Comparison of ENCODE assay signal across 8 cellular contexts in the genomic region with DNA sequence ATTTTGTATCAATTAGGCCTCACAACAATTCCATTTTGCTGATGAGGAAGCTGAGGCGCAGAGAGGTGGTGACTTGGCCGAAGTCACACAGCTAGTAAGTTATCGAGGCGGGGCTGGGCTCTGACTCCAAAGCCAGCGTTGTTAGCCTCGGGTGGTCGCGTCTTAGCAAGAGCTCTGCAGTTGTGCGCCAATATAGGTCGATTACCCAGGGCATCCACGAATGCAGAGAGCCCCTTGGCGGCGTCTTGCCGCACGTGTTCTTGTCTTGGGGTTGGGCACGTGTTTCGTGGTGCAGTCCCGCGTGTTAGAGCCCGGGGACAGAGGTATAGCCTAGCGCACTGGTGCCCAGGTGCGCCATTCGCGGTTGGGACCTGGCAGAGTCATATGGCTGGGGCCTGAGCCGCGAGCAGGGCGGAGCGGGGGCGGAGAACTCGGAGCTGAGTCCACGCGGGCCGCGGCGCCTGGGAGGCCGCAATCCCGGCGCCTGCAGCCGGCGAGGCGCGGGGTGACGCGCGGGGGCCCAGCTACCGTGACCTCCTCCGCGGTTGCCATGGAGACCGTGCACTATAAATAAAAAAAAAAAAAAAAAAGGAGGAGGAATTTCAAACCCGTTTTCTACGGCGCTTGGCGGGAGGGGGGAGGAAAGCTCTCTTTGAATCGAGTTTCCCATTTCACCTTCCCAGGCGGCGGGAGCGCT.
A peak's percentile ranks its signal among the peaks of the same experiment; 100 is the strongest.
DNase-seq lines count a peak whose midpoint lies in the region; ATAC-seq and TF ChIP-seq lines count a peak whose summit lies in the region.

No MANE protein-coding gene starts in this region.

- peak; percentile 17 for DNase-seq in NCI-H1694 (lab: John Stamatoyannopoulos, UW)
- peak; percentile 84 for DNase-seq in activated CD8-positive, alpha-beta memory T cell treated with anti-CD3 and anti-CD28 coated beads for 24 hours
- peak; percentile 92 for DNase-seq in endodermal cell
- peak; percentile 61 for DNase-seq in stimulated activated naive CD8-positive, alpha-beta T cell treated with anti-CD3 and anti-CD28 coated beads, Interleukin-15, Interleukin-2, amounts not matched to agents 100 U/mL and 50 U/mL, for 24 hours
- no peak for DNase-seq in SKM-1 (lab: John Stamatoyannopoulos, UW; ENCODE audit: unreplicated experiment)

- no peak for TF ChIP-seq POLR2A in GM18505 (IDR thresholded peaks at IDR 0.05; ENCODE audit: borderline replicate concordance, extremely low read depth, insufficient read depth, insufficient read length)

- ATAC-seq in GM18505 (IDR thresholded peaks at IDR 0.05; ENCODE audit: unreplicated experiment), result peak; percentile 35
- ATAC-seq in stimulated activated naive CD8-positive, alpha-beta T cell treated with anti-CD3 and anti-CD28 coated beads, Interleukin-15, Interleukin-2, amounts not matched to agents 100 U/mL and 50 U/mL, for 24 hours, result peak; percentile 29
- ATAC-seq in GM19351 (IDR thresholded peaks at IDR 0.05; ENCODE audit: unreplicated experiment), result no peak

- no peaks in the 10 kb centered on the region for H3K9me3 ChIP-seq in endodermal cell (ENCODE audit: control insufficient read depth, low read length)
- no peaks in the 10 kb centered on the region for H3K9me3 ChIP-seq in mononuclear cell (ENCODE audit: low read depth, low read length)

- peak overlapping the region; percentile 97 for H3K27ac Mint-ChIP-seq in endodermal cell

- H3K27me3 Mint-ChIP-seq in endodermal cell (ENCODE audit: insufficient read depth), result peaks cover 8% of the 10 kb centered on the region

- H3K4me1 ChIP-seq in endodermal cell (ENCODE audit: control insufficient read depth, insufficient read depth, low read length), result peaks cover 16% of the 10 kb centered on the region
- peaks cover 30% of the 10 kb centered on the region for H3K4me1 ChIP-seq in mononuclear cell (ENCODE audit: insufficient read depth, low read length)

- no peak for TF ChIP-seq CTCF in endodermal cell (conservative IDR thresholded peaks at IDR 0.05)

- H3K36me3 ChIP-seq in endodermal cell (ENCODE audit: control insufficient read depth, insufficient read depth, low read length), result no peaks in the 10 kb centered on the region

- no peaks in the 10 kb centered on the region for H3K9me3 Mint-ChIP-seq in endodermal cell

- H3K4me3 Mint-ChIP-seq in endodermal cell, result peak overlapping the region; percentile 58

- H3K36me3 Mint-ChIP-seq in endodermal cell (ENCODE audit: low read depth), result no peaks in the 10 kb centered on the region

- H3K27ac ChIP-seq in endodermal cell (ENCODE audit: low read depth, low read length), result peak overlapping the region; percentile 96

- H3K9ac ChIP-seq in endodermal cell (ENCODE audit: extremely low read depth, low read length, poor library complexity, severe bottlenecking), result peak overlapping the region; percentile 63

- H3K4me1 Mint-ChIP-seq in endodermal cell, result peaks cover 41% of the 10 kb centered on the region

- WGBS in endodermal cell (ENCODE audit: insufficient coverage in 1 of 2, insufficient read length in 1 of 2), 2 experiments, result 2 to 4% methylated on average over 19 to 56 of the region's 57 CpGs

- H3K27me3 ChIP-seq in endodermal cell (ENCODE audit: control insufficient read depth, insufficient read depth, low read length, poor library complexity, severe bottlenecking) (peaks cover 16% of the 10 kb centered on the region), mononuclear cell (ENCODE audit: insufficient read depth, low read length) (peaks cover 18% of the 10 kb centered on the region)

- H3K4me3 ChIP-seq in endodermal cell (ENCODE audit: low read length), result peak overlapping the region; percentile 46
- H3K4me3 ChIP-seq in mononuclear cell (ENCODE audit: low read length), result peak overlapping the region; percentile 30
